1 cellular context compared by ENCODE assay signal in genomic region chr2:63590621-63591408, GRCh38.
TF ChIP-seq lines count a peak whose summit lies in the region.

No MANE protein-coding gene starts in this region.

TF ChIP-seq in HepG2, 621 proteins besides CTCF, POLR2A, EP300 and RAD21 (continued from another document and continues in another):
- TF ChIP-seq ZNF609 (CRISPR knock-in tag; IDR thresholded peaks at IDR 0.05; ENCODE audit: borderline replicate concordance), result no peak
- TF ChIP-seq GMEB1 (CRISPR knock-in tag; IDR thresholded peaks at IDR 0.05; ENCODE audit: borderline replicate concordance), result 0 out of 2 replicates have a peak, but pooled peaks have one; percentile 34
- no peak for TF ChIP-seq HIC2 (CRISPR knock-in tag; IDR thresholded peaks at IDR 0.05; ENCODE audit: low read depth)
- no peak for TF ChIP-seq FOXP4 (CRISPR knock-in tag; IDR thresholded peaks at IDR 0.05)
- TF ChIP-seq NFIB (CRISPR knock-in tag; IDR thresholded peaks at IDR 0.05; ENCODE audit: borderline replicate concordance), result no peak
- 0 out of 2 replicates have a peak, but pooled peaks have one; percentile 3 for TF ChIP-seq RBFOX2 (IDR thresholded peaks at IDR 0.05; ENCODE audit: low read depth, low read length)
- TF ChIP-seq KDM5B (CRISPR knock-in tag; IDR thresholded peaks at IDR 0.05; ENCODE audit: borderline replicate concordance), result no peak
- peak; percentile 74 for TF ChIP-seq SAP130 (CRISPR knock-in tag; IDR thresholded peaks at IDR 0.05; ENCODE audit: low read depth)
- TF ChIP-seq ZNF296 (CRISPR knock-in tag; conservative IDR thresholded peaks at IDR 0.05), result no peak
- no peak for TF ChIP-seq SPEN (CRISPR knock-in tag; IDR thresholded peaks at IDR 0.05; ENCODE audit: low read depth)
- no peak for TF ChIP-seq HOXA7 (CRISPR knock-in tag; IDR thresholded peaks at IDR 0.05)
- no peak for TF ChIP-seq ZSCAN5A (CRISPR knock-in tag; IDR thresholded peaks at IDR 0.05; ENCODE audit: borderline replicate concordance)
- TF ChIP-seq ZBTB49 (CRISPR knock-in tag; IDR thresholded peaks at IDR 0.05; ENCODE audit: borderline replicate concordance), result no peak
- no peak for TF ChIP-seq ZSCAN30 (CRISPR knock-in tag; IDR thresholded peaks at IDR 0.05)
- peak; percentile 43; the same call in 1 of the 2 replicates for TF ChIP-seq HOMEZ (CRISPR knock-in tag; IDR thresholded peaks at IDR 0.05; ENCODE audit: low read depth)
- TF ChIP-seq NFE2 (CRISPR knock-in tag; IDR thresholded peaks at IDR 0.05), result no peak
- 0 out of 2 replicates have a peak, but pooled peaks have one; percentile 10 for TF ChIP-seq GATAD1 (CRISPR knock-in tag; IDR thresholded peaks at IDR 0.05)
- no peak for TF ChIP-seq ZNF451 (CRISPR knock-in tag; IDR thresholded peaks at IDR 0.05)
- no peak for TF ChIP-seq MIXL1 (CRISPR knock-in tag; IDR thresholded peaks at IDR 0.05)
- 0 out of 2 replicates have a peak, but pooled peaks have one; percentile 23 for TF ChIP-seq ELF3 (CRISPR knock-in tag; IDR thresholded peaks at IDR 0.05)
- TF ChIP-seq NFE2L2 (IDR thresholded peaks at IDR 0.05; ENCODE audit: low read length), result no peak
- no peak for TF ChIP-seq ESRRA (CRISPR knock-in tag; IDR thresholded peaks at IDR 0.05; ENCODE audit: low read depth)
- no peak for TF ChIP-seq ZNF670 (CRISPR knock-in tag; IDR thresholded peaks at IDR 0.05; ENCODE audit: borderline replicate concordance)
- peak; percentile 61 for TF ChIP-seq THAP11 (CRISPR knock-in tag; IDR thresholded peaks at IDR 0.05)
- no peak for TF ChIP-seq GTF3A (CRISPR knock-in tag; conservative IDR thresholded peaks at IDR 0.05)
- TF ChIP-seq TFDP2 (CRISPR knock-in tag; IDR thresholded peaks at IDR 0.05), result 0 out of 2 replicates have a peak, but pooled peaks have one; percentile 26
- TF ChIP-seq CEBPZ (IDR thresholded peaks at IDR 0.05; ENCODE audit: low read length), result no peak
- no peak for TF ChIP-seq HMG20B (CRISPR knock-in tag; conservative IDR thresholded peaks at IDR 0.05)
- no peak for TF ChIP-seq CREB3 (CRISPR knock-in tag; IDR thresholded peaks at IDR 0.05)
- TF ChIP-seq ZNF572 (CRISPR knock-in tag; IDR thresholded peaks at IDR 0.05), result no peak
- no peak for TF ChIP-seq FOXO1 (CRISPR knock-in tag; IDR thresholded peaks at IDR 0.05)
- TF ChIP-seq ZNF792 (CRISPR knock-in tag; IDR thresholded peaks at IDR 0.05), result peak; percentile 27; the same call in 1 of the 2 replicates
- no peak for TF ChIP-seq ZNF766 (CRISPR knock-in tag; IDR thresholded peaks at IDR 0.05; ENCODE audit: borderline replicate concordance)
- TF ChIP-seq ZNF652 (CRISPR knock-in tag; IDR thresholded peaks at IDR 0.05; ENCODE audit: borderline replicate concordance, low read depth), result no peak
- TF ChIP-seq SNAI1 (CRISPR knock-in tag; IDR thresholded peaks at IDR 0.05; ENCODE audit: borderline replicate concordance), result no peak
- TF ChIP-seq ZNF556 (CRISPR knock-in tag; IDR thresholded peaks at IDR 0.05; ENCODE audit: borderline replicate concordance), result no peak
- no peak for TF ChIP-seq NBN (conservative IDR thresholded peaks at IDR 0.05)
- no peak for TF ChIP-seq ZNF7 (CRISPR knock-in tag; IDR thresholded peaks at IDR 0.05)
- no peak for TF ChIP-seq ZNF24 (IDR thresholded peaks at IDR 0.05)
